ENCODE assay signal across 9 cellular contexts in genomic region chrX:26918633-26919032, GRCh38.
A peak's percentile ranks its signal among the peaks of the same experiment; 100 is the strongest.
DNase-seq lines count a peak whose midpoint lies in the region; ATAC-seq and TF ChIP-seq lines count a peak whose summit lies in the region.
"Had no signal": no experiment of that assay in that cellular context is flagged by ENCODE, and none has a peak within 500 bp of the region (broad histone marks: within the 10 kb centered on the region; RNA-seq: fewer than 3 reads in every experiment).

No MANE protein-coding gene starts in this region.

- H3K36me3 ChIP-seq in H7 (replicated peaks; ENCODE audit: control insufficient read depth, insufficient read depth, low read length) (no peaks in the 10 kb centered on the region), gastroesophageal sphincter (no peaks in the 10 kb centered on the region)

- no peak for TF ChIP-seq CTCF in gastroesophageal sphincter (IDR thresholded peaks at IDR 0.05)

- no peak for TF ChIP-seq EP300 in gastroesophageal sphincter (IDR thresholded peaks at IDR 0.05)

- H3K4me3 ChIP-seq in H7 (ENCODE audit: insufficient read depth, low read depth, low read length) (no peak overlapping the region), gastroesophageal sphincter (no peak overlapping the region)
- H3K4me3 ChIP-seq: mucosa of descending colon had no signal

- no peak for TF ChIP-seq POLR2A in gastroesophageal sphincter (IDR thresholded peaks at IDR 0.05)

- no peaks in the 10 kb centered on the region for H3K9me3 ChIP-seq in gastroesophageal sphincter
- H3K9me3 ChIP-seq: mucosa of descending colon had no signal

- no peak overlapping the region for H3K27ac ChIP-seq in gastroesophageal sphincter

- WGBS in gastroesophageal sphincter (ENCODE audit: low coverage in 1 of 2), 2 donors, result 18 to 60% methylated on average over 2 to 4 of the region's 4 CpGs

- H3K4me1 ChIP-seq in gastroesophageal sphincter, result no peaks in the 10 kb centered on the region

- no peak for ATAC-seq in gastroesophageal sphincter
- ATAC-seq in GM19397 (IDR thresholded peaks at IDR 0.05; ENCODE audit: unreplicated experiment), result no peak
- ATAC-seq: mucosa of descending colon had no signal

- DNase-seq in DMS53 treated with DMSO at 0.1 percent for 48 hours (lab: John Stamatoyannopoulos, UW; ENCODE audit: unreplicated experiment) (peak; percentile 33), H7 (peak; percentile 6), RKO (ENCODE audit: low spot score) (peak; percentile 62), iPS-NIHi11 (ENCODE audit: low spot score) (peak; percentile 32), NK-92 (lab: John Stamatoyannopoulos, UW; ENCODE audit: unreplicated experiment) (no peak), cerebellar nuclear complex (lab: John Stamatoyannopoulos, UW) (no peak)

- no peaks in the 10 kb centered on the region for H3K27me3 ChIP-seq in H7 (ENCODE audit: control insufficient read depth, insufficient read depth, low read length)
- no peaks in the 10 kb centered on the region for H3K27me3 ChIP-seq in gastroesophageal sphincter

Comparison
In these comparisons a context has a peak if more than half of its experiments do, and no peak if none do; other contexts are left out.
1. DNase-seq: peak in DMS53 treated with DMSO at 0.1 percent for 48 hours (single experiment), H7 (single experiment), RKO (single experiment) and iPS-NIHi11 (single experiment); none in NK-92 (single experiment) and cerebellar nuclear complex (0 of 2).